Comparison of ENCODE assay signal across 1 cellular context in the genomic region with DNA sequence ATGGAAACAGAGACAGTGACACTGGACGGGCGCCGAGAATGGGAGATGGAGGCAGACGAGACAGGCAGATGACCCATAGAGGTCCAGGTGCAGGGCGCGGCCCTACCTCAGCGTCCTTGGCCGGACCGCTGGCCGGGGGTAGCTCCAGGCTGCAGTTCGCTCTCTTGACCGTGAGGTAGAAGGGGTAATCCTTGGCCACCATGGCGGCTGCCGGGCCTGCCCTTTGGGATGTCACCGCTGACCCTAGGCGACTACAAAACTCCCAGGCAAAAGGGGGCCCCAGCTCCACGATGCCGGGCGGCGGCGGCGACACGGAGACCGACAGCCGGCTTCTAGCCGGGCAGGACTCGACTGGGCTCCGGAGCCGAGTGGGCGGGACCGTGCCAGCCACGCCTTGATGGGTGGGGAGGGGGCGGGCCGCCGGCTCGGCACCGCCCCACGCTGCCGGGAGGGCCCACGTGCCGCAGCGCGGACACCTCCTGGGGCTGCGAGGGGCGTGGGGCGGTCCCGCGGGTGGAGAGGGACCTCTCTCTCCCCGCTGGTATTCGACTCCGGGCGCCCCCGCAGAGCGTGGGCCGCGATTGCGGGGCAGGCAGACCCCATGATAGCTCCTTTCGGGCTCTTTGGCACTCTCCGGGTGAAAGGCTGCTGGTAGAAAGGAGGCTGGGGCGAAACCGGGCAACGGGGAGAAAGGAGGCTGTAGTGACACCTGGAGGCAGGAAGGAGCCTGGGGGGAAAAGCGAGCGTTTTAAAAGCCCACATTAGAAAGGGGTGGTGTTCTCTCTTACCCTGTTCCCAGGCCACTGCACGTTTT.
A peak's percentile ranks its signal among the peaks of the same experiment; 100 is the strongest.
TF ChIP-seq lines count a peak whose summit lies in the region.

A gene with protein sequence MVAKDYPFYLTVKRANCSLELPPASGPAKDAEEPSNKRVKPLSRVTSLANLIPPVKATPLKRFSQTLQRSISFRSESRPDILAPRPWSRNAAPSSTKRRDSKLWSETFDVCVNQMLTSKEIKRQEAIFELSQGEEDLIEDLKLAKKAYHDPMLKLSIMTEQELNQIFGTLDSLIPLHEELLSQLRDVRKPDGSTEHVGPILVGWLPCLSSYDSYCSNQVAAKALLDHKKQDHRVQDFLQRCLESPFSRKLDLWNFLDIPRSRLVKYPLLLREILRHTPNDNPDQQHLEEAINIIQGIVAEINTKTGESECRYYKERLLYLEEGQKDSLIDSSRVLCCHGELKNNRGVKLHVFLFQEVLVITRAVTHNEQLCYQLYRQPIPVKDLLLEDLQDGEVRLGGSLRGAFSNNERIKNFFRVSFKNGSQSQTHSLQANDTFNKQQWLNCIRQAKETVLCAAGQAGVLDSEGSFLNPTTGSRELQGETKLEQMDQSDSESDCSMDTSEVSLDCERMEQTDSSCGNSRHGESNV (minus strand): TSS at position 353 of the 814 bp plus-strand sequence. CDS start 151 bp downstream, at position 202.

TF ChIP-seq in HepG2, 621 proteins besides CTCF, POLR2A, EP300 and RAD21 (continued from another document and continues in another):
- TF ChIP-seq, protein P1, sequence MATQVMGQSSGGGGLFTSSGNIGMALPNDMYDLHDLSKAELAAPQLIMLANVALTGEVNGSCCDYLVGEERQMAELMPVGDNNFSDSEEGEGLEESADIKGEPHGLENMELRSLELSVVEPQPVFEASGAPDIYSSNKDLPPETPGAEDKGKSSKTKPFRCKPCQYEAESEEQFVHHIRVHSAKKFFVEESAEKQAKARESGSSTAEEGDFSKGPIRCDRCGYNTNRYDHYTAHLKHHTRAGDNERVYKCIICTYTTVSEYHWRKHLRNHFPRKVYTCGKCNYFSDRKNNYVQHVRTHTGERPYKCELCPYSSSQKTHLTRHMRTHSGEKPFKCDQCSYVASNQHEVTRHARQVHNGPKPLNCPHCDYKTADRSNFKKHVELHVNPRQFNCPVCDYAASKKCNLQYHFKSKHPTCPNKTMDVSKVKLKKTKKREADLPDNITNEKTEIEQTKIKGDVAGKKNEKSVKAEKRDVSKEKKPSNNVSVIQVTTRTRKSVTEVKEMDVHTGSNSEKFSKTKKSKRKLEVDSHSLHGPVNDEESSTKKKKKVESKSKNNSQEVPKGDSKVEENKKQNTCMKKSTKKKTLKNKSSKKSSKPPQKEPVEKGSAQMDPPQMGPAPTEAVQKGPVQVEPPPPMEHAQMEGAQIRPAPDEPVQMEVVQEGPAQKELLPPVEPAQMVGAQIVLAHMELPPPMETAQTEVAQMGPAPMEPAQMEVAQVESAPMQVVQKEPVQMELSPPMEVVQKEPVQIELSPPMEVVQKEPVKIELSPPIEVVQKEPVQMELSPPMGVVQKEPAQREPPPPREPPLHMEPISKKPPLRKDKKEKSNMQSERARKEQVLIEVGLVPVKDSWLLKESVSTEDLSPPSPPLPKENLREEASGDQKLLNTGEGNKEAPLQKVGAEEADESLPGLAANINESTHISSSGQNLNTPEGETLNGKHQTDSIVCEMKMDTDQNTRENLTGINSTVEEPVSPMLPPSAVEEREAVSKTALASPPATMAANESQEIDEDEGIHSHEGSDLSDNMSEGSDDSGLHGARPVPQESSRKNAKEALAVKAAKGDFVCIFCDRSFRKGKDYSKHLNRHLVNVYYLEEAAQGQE (IDR thresholded peaks at IDR 0.05; ENCODE audit: borderline replicate concordance in 1 of 2, low read depth in 1 of 2, low read length in 2 of 2): no peak; a peak in 1 of 4 replicates
- TF ChIP-seq ZNF274 (CRISPR knock-in tag; IDR thresholded peaks at IDR 0.05) (no peak; the same call in none of the 2 replicates), ZNF546 (CRISPR knock-in tag; conservative IDR thresholded peaks at IDR 0.05) (0 out of 2 replicates have a peak, but pooled peaks have one; percentile 42), GZF1 (CRISPR knock-in tag; IDR thresholded peaks at IDR 0.05) (no peak), ZNF800 (CRISPR knock-in tag; IDR thresholded peaks at IDR 0.05) (no peak), GPN1 (CRISPR knock-in tag; IDR thresholded peaks at IDR 0.05; ENCODE audit: borderline replicate concordance) (no peak), ZMYM2 (CRISPR knock-in tag; IDR thresholded peaks at IDR 0.05) (0 out of 2 replicates have a peak, but pooled peaks have one; percentile 60), WIZ (CRISPR knock-in tag; IDR thresholded peaks at IDR 0.05) (no peak), KDM2A (CRISPR knock-in tag; IDR thresholded peaks at IDR 0.05; ENCODE audit: borderline replicate concordance, low read depth) (peak; percentile 48), ZNF605 (CRISPR knock-in tag; IDR thresholded peaks at IDR 0.05) (peak; percentile 48; the same call in 1 of the 2 replicates), HNRNPLL (IDR thresholded peaks at IDR 0.05; ENCODE audit: low read depth, low read length, poor library complexity, severe bottlenecking) (no peak), FOXA1 (IDR thresholded peaks at IDR 0.05) (no peak), FOXA1 (CRISPR knock-in tag; IDR thresholded peaks at IDR 0.05) (no peak), ZSCAN30 (CRISPR knock-in tag; IDR thresholded peaks at IDR 0.05) (no peak), ZNF562 (CRISPR knock-in tag; IDR thresholded peaks at IDR 0.05; ENCODE audit: borderline replicate concordance) (no peak), MED8 (CRISPR knock-in tag; IDR thresholded peaks at IDR 0.05; ENCODE audit: insufficient replicate concordance) (peak; percentile 87), ZNF83 (CRISPR knock-in tag; IDR thresholded peaks at IDR 0.05; ENCODE audit: borderline replicate concordance) (no peak; the same call in 1 of the 2 replicates), ZNF747 (CRISPR knock-in tag; IDR thresholded peaks at IDR 0.05; ENCODE audit: borderline replicate concordance) (0 out of 2 replicates have a peak, but pooled peaks have one; percentile 35), ELF3 (CRISPR knock-in tag; IDR thresholded peaks at IDR 0.05) (peak; percentile 39; the same call in 1 of the 2 replicates), NBN (conservative IDR thresholded peaks at IDR 0.05) (no peak), ZNF567 (CRISPR knock-in tag; IDR thresholded peaks at IDR 0.05; ENCODE audit: borderline replicate concordance) (peak; percentile 64; the same call in 1 of the 2 replicates), HOXA3 (CRISPR knock-in tag; IDR thresholded peaks at IDR 0.05) (peak; percentile 59; the same call in 1 of the 2 replicates), ZSCAN9 (CRISPR knock-in tag; IDR thresholded peaks at IDR 0.05; ENCODE audit: borderline replicate concordance) (peak; percentile 64; the same call in 1 of the 2 replicates), ZNF572 (CRISPR knock-in tag; IDR thresholded peaks at IDR 0.05) (no peak), ZNF451 (CRISPR knock-in tag; IDR thresholded peaks at IDR 0.05) (no peak), SIN3A (IDR thresholded peaks at IDR 0.05; ENCODE audit: borderline replicate concordance, low read depth, low read length) (no peak), ZNF407 (CRISPR knock-in tag; IDR thresholded peaks at IDR 0.05; ENCODE audit: not compliant biosample characterization) (peak; percentile 76), MNT (IDR thresholded peaks at IDR 0.05) (peak; percentile 62; the same call in 1 of the 2 replicates), ZNF335 (CRISPR knock-in tag; IDR thresholded peaks at IDR 0.05) (no peak), THYN1 (CRISPR knock-in tag; IDR thresholded peaks at IDR 0.05; ENCODE audit: borderline replicate concordance, low read depth) (no peak), ZNF496 (CRISPR knock-in tag; IDR thresholded peaks at IDR 0.05; ENCODE audit: insufficient replicate concordance) (no peak), NR2F2 (IDR thresholded peaks at IDR 0.05; ENCODE audit: borderline replicate concordance, low read depth) (no peak)
- TF ChIP-seq, protein P2, sequence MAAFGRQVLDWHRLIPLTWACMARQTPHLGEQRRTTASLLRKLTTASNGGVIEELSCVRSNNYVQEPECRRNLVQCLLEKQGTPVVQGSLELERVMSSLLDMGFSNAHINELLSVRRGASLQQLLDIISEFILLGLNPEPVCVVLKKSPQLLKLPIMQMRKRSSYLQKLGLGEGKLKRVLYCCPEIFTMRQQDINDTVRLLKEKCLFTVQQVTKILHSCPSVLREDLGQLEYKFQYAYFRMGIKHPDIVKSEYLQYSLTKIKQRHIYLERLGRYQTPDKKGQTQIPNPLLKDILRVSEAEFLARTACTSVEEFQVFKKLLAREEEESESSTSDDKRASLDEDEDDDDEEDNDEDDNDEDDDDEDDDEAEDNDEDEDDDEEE (CRISPR knock-in tag; IDR thresholded peaks at IDR 0.05): no peak
- TF ChIP-seq, protein P3, sequence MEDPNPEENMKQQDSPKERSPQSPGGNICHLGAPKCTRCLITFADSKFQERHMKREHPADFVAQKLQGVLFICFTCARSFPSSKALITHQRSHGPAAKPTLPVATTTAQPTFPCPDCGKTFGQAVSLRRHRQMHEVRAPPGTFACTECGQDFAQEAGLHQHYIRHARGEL (CRISPR knock-in tag; IDR thresholded peaks at IDR 0.05): no peak
- TF ChIP-seq, protein P4, sequence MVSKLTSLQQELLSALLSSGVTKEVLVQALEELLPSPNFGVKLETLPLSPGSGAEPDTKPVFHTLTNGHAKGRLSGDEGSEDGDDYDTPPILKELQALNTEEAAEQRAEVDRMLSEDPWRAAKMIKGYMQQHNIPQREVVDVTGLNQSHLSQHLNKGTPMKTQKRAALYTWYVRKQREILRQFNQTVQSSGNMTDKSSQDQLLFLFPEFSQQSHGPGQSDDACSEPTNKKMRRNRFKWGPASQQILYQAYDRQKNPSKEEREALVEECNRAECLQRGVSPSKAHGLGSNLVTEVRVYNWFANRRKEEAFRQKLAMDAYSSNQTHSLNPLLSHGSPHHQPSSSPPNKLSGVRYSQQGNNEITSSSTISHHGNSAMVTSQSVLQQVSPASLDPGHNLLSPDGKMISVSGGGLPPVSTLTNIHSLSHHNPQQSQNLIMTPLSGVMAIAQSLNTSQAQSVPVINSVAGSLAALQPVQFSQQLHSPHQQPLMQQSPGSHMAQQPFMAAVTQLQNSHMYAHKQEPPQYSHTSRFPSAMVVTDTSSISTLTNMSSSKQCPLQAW (CRISPR knock-in tag; IDR thresholded peaks at IDR 0.05): no peak
